ENCODE assay signal across 1 cellular context in genomic region chr1:26863677-26864060, GRCh38.
TF ChIP-seq lines count a peak whose summit lies in the region.

No MANE protein-coding gene starts in this region.

TF ChIP-seq in HEK293, 187 proteins besides CTCF, POLR2A, EP300 and RAD21 (continued from another document):
- TF ChIP-seq ATF2 (tag by site-specific recombination; IDR thresholded peaks at IDR 0.05; ENCODE audit: low read depth) = no peak
- no peak for TF ChIP-seq ZNF274 (IDR thresholded peaks at IDR 0.05; ENCODE audit: low read length)
- no peak for TF ChIP-seq ZNF274 (tag by site-specific recombination; IDR thresholded peaks at IDR 0.05; ENCODE audit: borderline replicate concordance)
- no peak for TF ChIP-seq ZNF248 (tag by site-specific recombination; IDR thresholded peaks at IDR 0.05)
